27 cellular contexts compared by ENCODE assay signal in genomic region chr5:160081495-160081894, GRCh38.
"Had no signal": no experiment of that assay in that cellular context is flagged by ENCODE, and none has a peak within 500 bp of the region (broad histone marks: within the 10 kb centered on the region; RNA-seq: fewer than 3 reads in every experiment).

No MANE protein-coding gene starts in this region.

- DNase-seq: activated CD4-positive, alpha-beta T cell treated with anti-CD3 and anti-CD28 coated beads for 4 hours; activated CD4-positive, alpha-beta T cell treated with anti-CD3 and anti-CD28 coated beads, Interleukin-2, amount 50 U/mL, for 4 hours; activated naive CD4-positive, alpha-beta T cell; activated T-cell treated with anti-CD3 and anti-CD28 coated beads for 4 hours; effector memory CD8-positive, alpha-beta T cell; kidney; pancreas; sigmoid colon; stimulated activated CD4-positive, alpha-beta T cell treated with anti-CD3 and anti-CD28 coated beads, Interleukin-1b, Interleukin-23, amount 100 ng/mL, for 48 hours; stimulated activated CD4-positive, alpha-beta T cell treated with anti-CD3 and anti-CD28 coated beads, Interleukin-4, amount 100 ng/mL, for 4 hours; stimulated activated CD8-positive, alpha-beta memory T cell treated with anti-CD3 and anti-CD28 coated beads, Interleukin-4, amount 100 ng/mL, for 48 hours; stimulated activated naive CD8-positive, alpha-beta T cell treated with anti-CD3 and anti-CD28 coated beads, Interleukin-15, amount 100 ng/mL, for 72 hours had no signal

- H3K4me3 ChIP-seq: body of pancreas, coronary artery, pancreas, prostate gland, sigmoid colon, upper lobe of left lung, vagina had no signal

- H3K36me3 ChIP-seq: pancreas, prostate gland had no signal

- H3K27ac ChIP-seq: body of pancreas, coronary artery, neutrophil, pancreas, prostate gland, sigmoid colon, upper lobe of left lung, vagina had no signal

- H3K27me3 ChIP-seq: body of pancreas, neutrophil, pancreas, sigmoid colon, upper lobe of left lung, vagina had no signal

- H3K4me1 Mint-ChIP-seq: immature natural killer cell; naive B cell; stimulated activated memory B cell treated with anti-CD40 and anti-IgM and Interleukin-4, amounts not matched to agents 10 μg/mL and 1 μg/mL and 100 μg/mL, for 72 hours; stimulated activated naive CD8-positive, alpha-beta T cell treated with anti-CD3 and anti-CD28 coated beads, Interleukin-15, amount 100 ng/mL, for 72 hours had no signal

- H3K4me3 Mint-ChIP-seq: activated T-cell treated with anti-CD3 and anti-CD28 coated beads, Interleukin-2, amount 50 U/mL, for 72 hours; effector memory CD8-positive, alpha-beta T cell; immature natural killer cell; mesothelial cell of epicardium; naive B cell; nephron progenitor cell; stimulated activated memory B cell treated with anti-CD40 and anti-IgM and Interleukin-4, amounts not matched to agents 10 μg/mL and 1 μg/mL and 100 μg/mL, for 72 hours; stimulated activated naive CD8-positive, alpha-beta T cell treated with anti-CD3 and anti-CD28 coated beads, Interleukin-15, amount 100 ng/mL, for 72 hours had no signal

- H3K27ac Mint-ChIP-seq: activated naive CD4-positive, alpha-beta T cell treated with anti-CD3 and anti-CD28 coated beads, Interleukin-2, amount 50 U/mL, for 72 hours; activated T-cell treated with anti-CD3 and anti-CD28 coated beads, Interleukin-2, amount 50 U/mL, for 72 hours; immature natural killer cell; mesothelial cell of epicardium; naive B cell; stimulated activated memory B cell treated with anti-CD40 and anti-IgM and Interleukin-4, amounts not matched to agents 10 μg/mL and 1 μg/mL and 100 μg/mL, for 72 hours had no signal

- ATAC-seq: body of pancreas; effector memory CD8-positive, alpha-beta T cell had no signal

- H3K9me3 ChIP-seq: body of pancreas, neutrophil, pancreas, prostate gland, sigmoid colon, upper lobe of left lung, vagina had no signal

- H3K27me3 Mint-ChIP-seq: effector memory CD8-positive, alpha-beta T cell; naive B cell; stimulated activated memory B cell treated with anti-CD40 and anti-IgM and Interleukin-4, amounts not matched to agents 10 μg/mL and 1 μg/mL and 100 μg/mL, for 72 hours; stimulated activated naive CD8-positive, alpha-beta T cell treated with anti-CD3 and anti-CD28 coated beads, Interleukin-15, amount 100 ng/mL, for 72 hours had no signal

- H3K36me3 Mint-ChIP-seq: activated naive CD4-positive, alpha-beta T cell treated with anti-CD3 and anti-CD28 coated beads, Interleukin-2, amount 50 U/mL, for 72 hours had no signal

- FAIRE-seq: endothelial cell of umbilical vein, kidney, pancreas, small intestine had no signal

- H3K9me3 Mint-ChIP-seq: activated naive CD4-positive, alpha-beta T cell treated with anti-CD3 and anti-CD28 coated beads, Interleukin-2, amount 50 U/mL, for 72 hours; activated T-cell treated with anti-CD3 and anti-CD28 coated beads, Interleukin-2, amount 50 U/mL, for 72 hours; effector memory CD8-positive, alpha-beta T cell; immature natural killer cell; mesothelial cell of epicardium; naive B cell; nephron progenitor cell; stimulated activated memory B cell treated with anti-CD40 and anti-IgM and Interleukin-4, amounts not matched to agents 10 μg/mL and 1 μg/mL and 100 μg/mL, for 72 hours; stimulated activated naive CD8-positive, alpha-beta T cell treated with anti-CD3 and anti-CD28 coated beads, Interleukin-15, amount 100 ng/mL, for 72 hours had no signal
